Comparison of ENCODE assay signal across 13 cellular contexts in genomic region chr6:135030532-135031178, GRCh38. TPM values are rescaled to one million over a fixed set of nuclear protein-coding genes. Genes with fewer than 3 reads are reported as not detected.
A peak's percentile ranks its signal among the peaks of the same experiment; 100 is the strongest.
DNase-seq lines count a peak whose midpoint lies in the region; ATAC-seq and TF ChIP-seq lines count a peak whose summit lies in the region.
"Had no signal": no experiment of that assay in that cellular context is flagged by ENCODE, and none has a peak within 500 bp of the region (broad histone marks: within the 10 kb centered on the region; RNA-seq: fewer than 3 reads in every experiment).

No MANE protein-coding gene starts in this region.

- peak overlapping the region in 6 of 7 donors; percentile 7 to 59 (median 28) for H3K4me3 Mint-ChIP-seq in CD8-positive, alpha-beta memory T cell
- no peak overlapping the region for H3K4me3 Mint-ChIP-seq in HFFc6

- H3K27ac ChIP-seq in CD8-positive, alpha-beta memory T cell (ENCODE audit: low read depth, low read length): no peak overlapping the region
- H3K27ac ChIP-seq in IMR-90 (ENCODE audit: insufficient read depth, low read length) (no peak overlapping the region), ascending aorta (no peak overlapping the region)
- H3K27ac ChIP-seq: body of pancreas had no signal

- peaks cover 17 to 26% of the 10 kb centered on the region in 2 experiments for H3K79me1 ChIP-seq in IMR-90 (ENCODE audit: low read depth in 1 of 2, low read length in 2 of 2)

- no peak overlapping the region for H3K14ac ChIP-seq in IMR-90 (replicated peaks; ENCODE audit: low read depth, low read length)

- no peaks in the 10 kb centered on the region for H3K9me1 ChIP-seq in IMR-90 (ENCODE audit: insufficient read depth, low read length)

- H2BK15ac ChIP-seq in IMR-90 (ENCODE audit: low read depth, low read length): no peak overlapping the region

- no peak overlapping the region for H4K5ac ChIP-seq in IMR-90 (ENCODE audit: low read depth, low read length)

- WGBS in IMR-90 (ENCODE audit: extremely low coverage in 2 of 2, insufficient read length in 1 of 2), 2 experiments: no CpG with 5 or more reads among the region's 5 CpGs

- no peak for TF ChIP-seq RAD21 in IMR-90 (IDR thresholded peaks at IDR 0.05; ENCODE audit: low read length)

- H3K27me3 ChIP-seq in CD8-positive, alpha-beta memory T cell (ENCODE audit: insufficient read depth, low read length, poor library complexity, severe bottlenecking): no peaks in the 10 kb centered on the region
- H3K27me3 ChIP-seq in IMR-90 (ENCODE audit: control insufficient read depth, insufficient read depth, low read length) (no peaks in the 10 kb centered on the region), ascending aorta (no peaks in the 10 kb centered on the region), HAP-1 (ENCODE audit: low read depth) (no peaks in the 10 kb centered on the region)
- H3K27me3 ChIP-seq: body of pancreas had no signal

- H3K27ac Mint-ChIP-seq in CD8-positive, alpha-beta memory T cell: peak overlapping the region; percentile 15 to 82 (median 67)
- no peak overlapping the region for H3K27ac Mint-ChIP-seq in HFFc6

- H2AFZ ChIP-seq in IMR-90 (replicated peaks; ENCODE audit: low read length, poor library complexity): no peak overlapping the region

- H4K91ac ChIP-seq in IMR-90 (ENCODE audit: insufficient read depth, low read depth, low read length): no peak overlapping the region

- no peak overlapping the region for H3K9ac ChIP-seq in IMR-90 (ENCODE audit: low read depth, low read length)

- H3K9me3 ChIP-seq in CD8-positive, alpha-beta memory T cell (ENCODE audit: low read length): no peaks in the 10 kb centered on the region
- H3K9me3 ChIP-seq in IMR-90 (ENCODE audit: control insufficient read depth, insufficient read depth, low read length): no peaks in the 10 kb centered on the region
- H3K9me3 ChIP-seq in ascending aorta: no peaks in the 10 kb centered on the region
- H3K9me3 ChIP-seq in HAP-1: no peaks in the 10 kb centered on the region
- H3K9me3 ChIP-seq: body of pancreas had no signal

- H3K23ac ChIP-seq in IMR-90 (ENCODE audit: low read depth, low read length): no peak overlapping the region

- dilution Hi-C loops in IMR-90 (cut with HindIII; ENCODE audit: low sequenced_read_pairs, unreplicated experiment): no loop called here

- TF ChIP-seq CTCF in IMR-90 (conservative IDR thresholded peaks at IDR 0.05; ENCODE audit: low read depth, low read length) (no peak), fibroblast of pulmonary artery (IDR thresholded peaks at IDR 0.05; ENCODE audit: low read length, missing control alignments) (no peak), ascending aorta (IDR thresholded peaks at IDR 0.05) (no peak), HFFc6 (IDR thresholded peaks at IDR 0.05) (no peak)

- CTCF ChIA-PET in CD8-positive, alpha-beta memory T cell (lab: Charles Lee): no interaction called here
- CTCF ChIA-PET in IMR-90 (lab: Yijun Ruan, JAX): no interaction called here

- no peaks in the 10 kb centered on the region for H3K27me3 Mint-ChIP-seq in CD8-positive, alpha-beta memory T cell
- H3K27me3 Mint-ChIP-seq in HFFc6 (ENCODE audit: insufficient read depth): no peaks in the 10 kb centered on the region; the same call in 1 of the 2 replicates

- H3K36me3 Mint-ChIP-seq in CD8-positive, alpha-beta memory T cell: peaks cover 0 to 47% (median 18%) of the 10 kb centered on the region in 3 donors
- peaks cover 10% of the 10 kb centered on the region for H3K36me3 Mint-ChIP-seq in HFFc6 (ENCODE audit: low read depth)

- no peaks in the 10 kb centered on the region for H3K9me3 Mint-ChIP-seq in CD8-positive, alpha-beta memory T cell
- no peaks in the 10 kb centered on the region for H3K9me3 Mint-ChIP-seq in HFFc6

- no peaks in the 10 kb centered on the region for H3K36me3 ChIP-seq in CD8-positive, alpha-beta memory T cell (ENCODE audit: insufficient read depth, low read length)
- H3K36me3 ChIP-seq in IMR-90 (ENCODE audit: control insufficient read depth, insufficient read depth, low read length): peaks cover 7% of the 10 kb centered on the region
- H3K36me3 ChIP-seq in ascending aorta: peaks cover 0 to 12% of the 10 kb centered on the region in 2 donors
- peaks cover 13% of the 10 kb centered on the region for H3K36me3 ChIP-seq in HAP-1 (replicated peaks)

- H4K20me1 ChIP-seq in IMR-90 (ENCODE audit: insufficient read depth, low read length): peaks cover 4% of the 10 kb centered on the region; the same call in 1 of the 2 replicates

- no peak for TF ChIP-seq POLR2A in IMR-90 (IDR thresholded peaks at IDR 0.05; ENCODE audit: low read depth, low read length)

- H2AK9ac ChIP-seq in IMR-90 (replicated peaks; ENCODE audit: low read depth, low read length, poor library complexity): no peak overlapping the region

- BruUV-seq in IMR-90 (replicated peaks; lab: Mats Ljungman, UMichigan): no TSS peak

- H3K4me2 ChIP-seq in IMR-90 (ENCODE audit: low read depth, low read length): no peak overlapping the region

- H3K4me1 Mint-ChIP-seq in CD8-positive, alpha-beta memory T cell: peaks cover 41 to 71% (median 64%) of the 10 kb centered on the region in 3 donors
- no peaks in the 10 kb centered on the region for H3K4me1 Mint-ChIP-seq in HFFc6 (ENCODE audit: low read depth)

- no peak overlapping the region for H4K8ac ChIP-seq in IMR-90 (ENCODE audit: low read depth in 2 of 2, low read length in 2 of 2)

- H3K56ac ChIP-seq in IMR-90 (ENCODE audit: extremely low read depth, insufficient read depth, low read length): no peak overlapping the region

- POLR2A ChIA-PET in CD8-positive, alpha-beta memory T cell (lab: Charles Lee): no interaction called here
- POLR2A ChIA-PET in IMR-90 (lab: Charles Lee; ENCODE audit: unreplicated experiment): no interaction called here

- intact Hi-C loops in IMR-90 (cut with micrococcal nuclease) (no loop called here), ascending aorta (cut with DNase I) (no loop called here)

- H3K4me1 ChIP-seq in CD8-positive, alpha-beta memory T cell (ENCODE audit: insufficient read depth, low read length): peaks cover 30% of the 10 kb centered on the region
- H3K4me1 ChIP-seq in IMR-90 (ENCODE audit: control insufficient read depth, insufficient read depth, low read length): no peaks in the 10 kb centered on the region
- no peaks in the 10 kb centered on the region for H3K4me1 ChIP-seq in ascending aorta
- H3K4me1 ChIP-seq in HAP-1: peaks cover 2% of the 10 kb centered on the region; the same call in 1 of the 2 replicates

- no peak overlapping the region for H2AK5ac ChIP-seq in IMR-90 (ENCODE audit: low read depth, low read length)

- no peak overlapping the region for H3K4me3 ChIP-seq in CD8-positive, alpha-beta memory T cell (ENCODE audit: low read length)
- H3K4me3 ChIP-seq in IMR-90 (ENCODE audit: insufficient read depth, low read depth, low read length): no peak overlapping the region
- H3K4me3 ChIP-seq in fibroblast of pulmonary artery (replicated peaks; ENCODE audit: low read depth, low read length): no peak overlapping the region
- no peak overlapping the region for H3K4me3 ChIP-seq in ascending aorta
- no peak overlapping the region for H3K4me3 ChIP-seq in HAP-1
- H3K4me3 ChIP-seq: body of pancreas had no signal

- no peak overlapping the region for H2BK5ac ChIP-seq in IMR-90 (ENCODE audit: low read depth, low read length, poor library complexity, severe bottlenecking)

- in situ Hi-C loops in IMR-90 (cut with MboI; ENCODE audit: low sequenced_read_pairs): no loop called here
- in situ Hi-C loops in HAP-1 (cut with MboI; ENCODE audit: low sequenced_read_pairs): no loop called here

- no peak for DNase-seq in CD8-positive, alpha-beta memory T cell
- peak; percentile 69 for DNase-seq in IMR-90
- DNase-seq in activated naive CD4-positive, alpha-beta T cell treated with anti-CD3 and anti-CD28 coated beads, Interleukin-2, amount 50 U/mL, for 16 hours: peak; percentile 25
- peak; percentile 42 for DNase-seq in fibroblast of pulmonary artery (ENCODE audit: low read depth)
- DNase-seq in ascending aorta (ENCODE audit: low spot score in 2 of 2): no peak
- no peak for DNase-seq in HFFc6
- DNase-seq in HAP-1 (ENCODE audit: low spot score in 2 of 2): no peak
- DNase-seq: body of pancreas; effector memory CD4-positive, alpha-beta T cell; MV-4-11; NCI-H446 had no signal

- ATAC-seq in IMR-90 (ENCODE audit: low read depth) (no peak), GM18870 (IDR thresholded peaks at IDR 0.05; ENCODE audit: unreplicated experiment) (no peak)
- ATAC-seq: body of pancreas, Panc1 had no signal

- H2BK120ac ChIP-seq in IMR-90 (ENCODE audit: low read depth, low read length): no peak overlapping the region

- no peak overlapping the region for H2BK20ac ChIP-seq in IMR-90 (ENCODE audit: low read depth, low read length)

- H3K18ac ChIP-seq in IMR-90 (ENCODE audit: low read depth, low read length): no peak overlapping the region

- no peak overlapping the region for H3K4ac ChIP-seq in IMR-90 (ENCODE audit: low read depth, low read length)

TF ChIP-seq in IMR-90, 13 proteins besides CTCF, POLR2A, EP300 and RAD21:
- TF ChIP-seq FOS (IDR thresholded peaks at IDR 0.05; ENCODE audit: low read depth, low read length): no peak
- peak; percentile 48; the same call in 1 of the 2 replicates for TF ChIP-seq CEBPB (IDR thresholded peaks at IDR 0.05; ENCODE audit: low read depth, low read length)

RNA-seq across cellular contexts. Expression of gene HBS1L, which starts 24.0 kb away (rescaled TPM):
- total RNA-seq in CD8-positive, alpha-beta memory T cell: 100 to 1,000 TPM; 145 to 147 TPM
- polyA plus RNA-seq in CD8-positive, alpha-beta memory T cell: 45.6 TPM
- 120 and 171 TPM in 2 replicates for total RNA-seq in IMR-90 (2012; rRNA removed)
- polyA plus RNA-seq in IMR-90 (2012; rRNA removed): 38.6 and 45.1 TPM in 2 replicates
- 5.3 and 9.9 TPM in 2 replicates for polyA plus RNA-seq in IMR-90 (2012; cell fraction: cytosol; rRNA removed)
- polyA plus RNA-seq in IMR-90 (2012; cell fraction: nucleus; rRNA removed; ENCODE audit: low replicate concordance): 2.5 and 23.9 TPM in 2 replicates
- 9.8 TPM for total RNA-seq in ascending aorta
- 100 to 1,000 TPM; 100 to 123 (median 107) TPM for total RNA-seq in HFFc6 (2021; fragmentation: NEBNext Ultra II Directional; extraction: Animal tissue kit (Norgen Biotek cat#: 25700))

Comparison
In these comparisons a context has a peak if more than half of its experiments do, and no peak if none do; other contexts are left out.
1. DNase-seq: peak in IMR-90 (single experiment), activated naive CD4-positive, alpha-beta T cell treated with anti-CD3 and anti-CD28 coated beads, Interleukin-2, amount 50 U/mL, for 16 hours (single experiment) and fibroblast of pulmonary artery (single experiment); none in CD8-positive, alpha-beta memory T cell (0 of 5), ascending aorta (0 of 2), HFFc6 (single experiment) and HAP-1 (0 of 2).